In the genomic region with DNA sequence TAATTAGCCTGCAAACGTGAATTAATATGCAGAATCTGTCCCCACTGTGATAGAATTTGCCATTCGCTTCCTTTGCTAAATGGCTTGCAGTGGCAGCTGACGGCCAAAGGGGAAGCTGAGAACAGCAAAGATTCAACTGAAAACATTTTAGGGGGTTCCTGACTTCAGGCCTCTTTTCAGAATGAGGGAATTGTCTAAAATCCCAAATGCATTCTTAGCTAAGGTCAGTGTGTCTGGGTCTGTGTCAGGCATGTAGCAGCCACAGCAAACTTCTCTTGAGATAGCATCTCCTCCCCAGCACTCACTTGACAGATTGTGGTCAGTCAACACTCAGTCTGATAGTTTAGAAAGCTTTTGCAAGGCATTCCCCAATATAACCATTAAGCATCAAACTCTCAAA, we compare ENCODE assay signal across 15 cellular contexts.
"Had no signal": no experiment of that assay in that cellular context is flagged by ENCODE, and none has a peak within 500 bp of the region (broad histone marks: within the 10 kb centered on the region; RNA-seq: fewer than 3 reads in every experiment).

No MANE protein-coding gene starts in this region.

- H3K9me3 Mint-ChIP-seq: natural killer cell treated with Interleukin-12 subunit alpha and Interleukin-12 subunit beta and Interleukin-15 and Interleukin-18, amount 100 ng/mL, for 72 hours had no signal

- H3K27ac Mint-ChIP-seq: activated CD8-positive, alpha-beta T cell treated with anti-CD3 and anti-CD28 coated beads, Interleukin-2, amount 10 ng/mL, durations not matched to agents 7 days and 5 days; activated naive CD4-positive, alpha-beta T cell treated with anti-CD3 and anti-CD28 coated beads, Interleukin-2, amount 50 U/mL, for 72 hours; natural killer cell treated with Interleukin-12 subunit alpha and Interleukin-12 subunit beta and Interleukin-15 and Interleukin-18, amount 100 ng/mL, for 72 hours; stimulated activated naive CD8-positive, alpha-beta T cell treated with anti-CD3 and anti-CD28 coated beads, Interleukin-15, Interleukin-2, amounts not matched to agents 100 ng/mL and 50 ng/mL, for 24 hours had no signal

- H3K36me3 Mint-ChIP-seq: natural killer cell treated with Interleukin-12 subunit alpha and Interleukin-12 subunit beta and Interleukin-15 and Interleukin-18, amount 100 ng/mL, for 72 hours had no signal

- H3K4me1 ChIP-seq: body of pancreas had no signal

- H3K27ac ChIP-seq: body of pancreas, coronary artery had no signal

- H3K4me3 Mint-ChIP-seq: activated CD8-positive, alpha-beta T cell treated with anti-CD3 and anti-CD28 coated beads, Interleukin-2, amount 10 ng/mL, durations not matched to agents 7 days and 5 days; natural killer cell treated with Interleukin-12 subunit alpha and Interleukin-12 subunit beta and Interleukin-15 and Interleukin-18, amount 100 ng/mL, for 72 hours; stimulated activated naive CD8-positive, alpha-beta T cell treated with anti-CD3 and anti-CD28 coated beads, Interleukin-15, Interleukin-2, amounts not matched to agents 100 ng/mL and 50 ng/mL, for 24 hours had no signal

- H3K9me3 ChIP-seq: body of pancreas had no signal

- H3K27me3 ChIP-seq: body of pancreas had no signal

- H3K4me3 ChIP-seq: body of pancreas, coronary artery had no signal

- DNase-seq: activated CD8-positive, alpha-beta T cell treated with anti-CD3 and anti-CD28 coated beads, Interleukin-2, amount 10 ng/mL, durations not matched to agents 7 days and 5 days; activated effector memory CD4-positive, alpha-beta T cell treated with Interleukin-2 at 50 U/mL for 16 hours; amniotic stem cell; body of pancreas; central memory CD4-positive, alpha-beta T cell; effector memory CD4-positive, alpha-beta T cell; erythroblast; hypothalamus; left colon; stimulated activated CD4-positive, alpha-beta T cell treated with anti-CD3 and anti-CD28 coated beads, Interleukin-2, amount 100 ng/mL, for 48 hours; stimulated activated CD8-positive, alpha-beta memory T cell treated with anti-CD3 and anti-CD28 coated beads, Interleukin-4, amount 100 ng/mL, for 48 hours had no signal

- H3K27me3 Mint-ChIP-seq: stimulated activated naive CD8-positive, alpha-beta T cell treated with anti-CD3 and anti-CD28 coated beads, Interleukin-15, Interleukin-2, amounts not matched to agents 100 ng/mL and 50 ng/mL, for 24 hours had no signal
